In genomic region chr1:236877661-236878060, GRCh38 we compare ENCODE assay signal across 7 cellular contexts.
"Had no signal": no experiment of that assay in that cellular context is flagged by ENCODE, and none has a peak within 500 bp of the region (broad histone marks: within the 10 kb centered on the region; RNA-seq: fewer than 3 reads in every experiment).

No MANE protein-coding gene starts in this region.

- H3K4me3 ChIP-seq: GM23338 had no signal

- ATAC-seq: GM23338 had no signal

- FAIRE-seq: H1, H54, HTR-8/SVneo had no signal

- DNase-seq: H9, HCEC 1CT, KBM-7 had no signal
